23 cellular contexts compared by ENCODE assay signal in genomic region chr10:90028312-90028711, GRCh38.
"Had no signal": no experiment of that assay in that cellular context is flagged by ENCODE, and none has a peak within 500 bp of the region (broad histone marks: within the 10 kb centered on the region; RNA-seq: fewer than 3 reads in every experiment).

No MANE protein-coding gene starts in this region.

- H3K27ac Mint-ChIP-seq: activated CD4-positive, alpha-beta memory T cell treated with anti-CD3 and anti-CD28 coated beads for 36 hours; activated CD4-positive, alpha-beta T cell treated with anti-CD3 and anti-CD28 coated beads, Interleukin-2, amount 10 ng/mL, durations not matched to agents 7 days and 5 days; activated naive CD4-positive, alpha-beta T cell treated with anti-CD3 and anti-CD28 coated beads for 36 hours; activated naive CD8-positive, alpha-beta T cell; activated T-helper 17 cell treated with anti-CD3 and anti-CD28 coated beads, Interleukin-2, amount 50 U/mL, for 72 hours; T-helper 17 cell; WTC11 had no signal

- H3K9me3 Mint-ChIP-seq: activated CD4-positive, alpha-beta memory T cell treated with anti-CD3 and anti-CD28 coated beads for 36 hours; activated CD4-positive, alpha-beta T cell treated with anti-CD3 and anti-CD28 coated beads, Interleukin-2, amount 10 ng/mL, durations not matched to agents 7 days and 5 days; activated naive CD4-positive, alpha-beta T cell treated with anti-CD3 and anti-CD28 coated beads for 36 hours; activated T-helper 17 cell treated with anti-CD3 and anti-CD28 coated beads, Interleukin-2, amount 50 U/mL, for 72 hours had no signal

- H3K27me3 ChIP-seq: brain microvascular endothelial cell had no signal

- FAIRE-seq: RCC 7860 had no signal

- H3K36me3 ChIP-seq: brain microvascular endothelial cell had no signal

- H3K36me3 Mint-ChIP-seq: activated CD4-positive, alpha-beta memory T cell treated with anti-CD3 and anti-CD28 coated beads for 36 hours; activated naive CD8-positive, alpha-beta T cell had no signal

- H3K4me3 Mint-ChIP-seq: activated CD4-positive, alpha-beta memory T cell treated with anti-CD3 and anti-CD28 coated beads for 36 hours; activated CD4-positive, alpha-beta T cell treated with anti-CD3 and anti-CD28 coated beads, Interleukin-2, amount 10 ng/mL, durations not matched to agents 7 days and 5 days; activated naive CD4-positive, alpha-beta T cell treated with anti-CD3 and anti-CD28 coated beads for 36 hours; activated naive CD8-positive, alpha-beta T cell; activated T-helper 17 cell treated with anti-CD3 and anti-CD28 coated beads, Interleukin-2, amount 50 U/mL, for 72 hours; T-helper 17 cell; WTC11 had no signal

- ATAC-seq: activated T-helper 17 cell treated with anti-CD3 and anti-CD28 coated beads, Interleukin-2, amount 50 U/mL, for 72 hours; PC-3; T-helper 17 cell; WTC11 had no signal

- H3K4me1 Mint-ChIP-seq: activated CD4-positive, alpha-beta T cell treated with anti-CD3 and anti-CD28 coated beads, Interleukin-2, amount 10 ng/mL, durations not matched to agents 7 days and 5 days; activated T-helper 17 cell treated with anti-CD3 and anti-CD28 coated beads, Interleukin-2, amount 50 U/mL, for 72 hours; T-helper 17 cell had no signal

- DNase-seq: activated CD4-positive, alpha-beta memory T cell treated with anti-CD3 and anti-CD28 coated beads for 36 hours; activated CD4-positive, alpha-beta T cell treated with anti-CD3 and anti-CD28 coated beads for 1 hour; activated CD4-positive, alpha-beta T cell treated with anti-CD3 and anti-CD28 coated beads, Interleukin-2, amount 10 ng/mL, durations not matched to agents 7 days and 5 days; activated CD8-positive, alpha-beta memory T cell treated with anti-CD3 and anti-CD28 coated beads for 24 hours; activated gamma-delta T cell; activated naive CD4-positive, alpha-beta T cell treated with anti-CD3 and anti-CD28 coated beads for 36 hours; activated T-cell treated with anti-CD3 and anti-CD28 coated beads, Interleukin-2, amount 50 U/mL, for 48 hours; brain microvascular endothelial cell; central memory CD4-positive, alpha-beta T cell; NCI-H1048; NCI-H146; NCI-H187 treated with DMSO at 0.1 percent for 48 hours; NCI-H2081 treated with DMSO at 0.1 percent for 48 hours; NCI-H446; NCI-H524; PC-3; SIG-M5; T-helper 17 cell; T-helper 9 cell had no signal

- H3K27ac ChIP-seq: brain microvascular endothelial cell had no signal
